7 cellular contexts compared by ENCODE assay signal in genomic region chr14:50395448-50395847, GRCh38. TPM values are rescaled to one million over a fixed set of nuclear protein-coding genes. Genes with fewer than 3 reads are reported as not detected.
DNase-seq lines count a peak whose midpoint lies in the region; ATAC-seq and TF ChIP-seq lines count a peak whose summit lies in the region.

No MANE protein-coding gene starts in this region.

- CTCF ChIA-PET in activated CD4-positive, alpha-beta memory T cell treated with anti-CD3 and anti-CD28 coated beads for 36 hours (lab: Charles Lee): interaction anchor here (1.0 kb wide), 1 partner anchor 65 kb away, joined by 3 read pairs; no protein-coding TSS in a partner anchor

- H3K27ac Mint-ChIP-seq in activated CD4-positive, alpha-beta memory T cell treated with anti-CD3 and anti-CD28 coated beads for 36 hours: no peak overlapping the region

- H3K4me1 ChIP-seq in iPS-18a (ENCODE audit: control insufficient read depth, low read depth, low read length) (peaks cover 10% of the 10 kb centered on the region), spleen (peaks cover 0 to 61% (median 19%) of the 10 kb centered on the region in 6 donors)

- H3K4me3 ChIP-seq in iPS-18a (ENCODE audit: low read length) (peak overlapping the region; percentile 68), spleen (peak overlapping the region in 6 of 8 donors; percentile 66 to 82 (median 74))

- TF ChIP-seq CTCF in spleen (IDR thresholded peaks at IDR 0.05 in 8 of 11, conservative IDR thresholded peaks at IDR 0.05 in 3 of 11): no peak

- H3K36me3 Mint-ChIP-seq in activated CD4-positive, alpha-beta memory T cell treated with anti-CD3 and anti-CD28 coated beads for 36 hours: peaks cover 2% of the 10 kb centered on the region

- H3K4me3 Mint-ChIP-seq in activated CD4-positive, alpha-beta memory T cell treated with anti-CD3 and anti-CD28 coated beads for 36 hours: peak overlapping the region; percentile 82

- H3K27me3 Mint-ChIP-seq in activated CD4-positive, alpha-beta memory T cell treated with anti-CD3 and anti-CD28 coated beads for 36 hours: peaks cover 4% of the 10 kb centered on the region

- POLR2A ChIA-PET in activated CD4-positive, alpha-beta memory T cell treated with anti-CD3 and anti-CD28 coated beads for 36 hours (lab: Charles Lee): no interaction called here

- H3K9ac ChIP-seq in iPS-18a (ENCODE audit: low read length): no peak overlapping the region

- H3K27ac ChIP-seq in iPS-18a (ENCODE audit: low read length) (no peak overlapping the region), spleen (peak overlapping the region in 6 of 8 donors; percentile 81 to 88 (median 84))

- no peaks in the 10 kb centered on the region for H3K36me3 ChIP-seq in iPS-18a (ENCODE audit: control insufficient read depth, low read depth, low read length)
- no peaks in the 10 kb centered on the region for H3K36me3 ChIP-seq in spleen

- no peak for TF ChIP-seq POLR2A in spleen (IDR thresholded peaks at IDR 0.05)

- no peak for ATAC-seq in HG03469 (IDR thresholded peaks at IDR 0.05; ENCODE audit: unreplicated experiment)

- DNase-seq in HCEC 1CT (peak; percentile 7), spleen (no peak), GM19240 (ENCODE audit: insufficient read length, low spot score) (no peak), glomerular visceral epithelial cell (ENCODE audit: extremely low spot score) (no peak)
- no peak for DNase-seq in activated CD4-positive, alpha-beta memory T cell treated with anti-CD3 and anti-CD28 coated beads for 36 hours

- H3K4me1 Mint-ChIP-seq in activated CD4-positive, alpha-beta memory T cell treated with anti-CD3 and anti-CD28 coated beads for 36 hours (ENCODE audit: low read depth): peaks cover 11% of the 10 kb centered on the region

- intact Hi-C loops in activated CD4-positive, alpha-beta memory T cell treated with anti-CD3 and anti-CD28 coated beads for 36 hours (cut with micrococcal nuclease): loop anchor here (5.0 kb wide), 1 partner anchor 137 kb away; the partner anchor contains the start of gene MAP4K5
- intact Hi-C loops in spleen (cut with DNase I; ENCODE audit: low total_unique reads): loop anchor here (10.0 kb wide), 1 partner anchor 61 kb away; no protein-coding TSS in a partner anchor

- WGBS in spleen, 5 donors: 68 to 83% (median 76%) methylated on average over 5 of the region's 5 CpGs

- peaks cover 28% of the 10 kb centered on the region for H3K27me3 ChIP-seq in iPS-18a (ENCODE audit: control insufficient read depth, insufficient read depth, low read length)
- H3K27me3 ChIP-seq in spleen (replicated peaks in 1 of 7): peaks cover 0 to 4% (median 0%) of the 10 kb centered on the region in 7 donors

- H3K9me3 Mint-ChIP-seq in activated CD4-positive, alpha-beta memory T cell treated with anti-CD3 and anti-CD28 coated beads for 36 hours: no peaks in the 10 kb centered on the region

- no peaks in the 10 kb centered on the region for H3K9me3 ChIP-seq in iPS-18a (ENCODE audit: control insufficient read depth, low read depth, low read length)
- no peaks in the 10 kb centered on the region for H3K9me3 ChIP-seq in spleen

RNA-seq across cellular contexts. Expression of gene CDKL1, which starts 1.2 kb away (rescaled TPM):
- 1 to 10 TPM; 2.4 to 3.4 TPM for total RNA-seq in activated CD4-positive, alpha-beta memory T cell treated with anti-CD3 and anti-CD28 coated beads for 36 hours
- 100 to 1,000 TPM in 1 of 7 donors, 10 to 100 TPM in 5, 1 to 10 TPM in 1; 9.2 to 310 (median 27.8) TPM for total RNA-seq in spleen
- polyA plus RNA-seq in spleen: 1 to 10 TPM; 1.7 to 4.3 (median 2.8) TPM
